27 cellular contexts compared by ENCODE assay signal in genomic region chr4:129498626-129499025, GRCh38.
"Had no signal": no experiment of that assay in that cellular context is flagged by ENCODE, and none has a peak within 500 bp of the region (broad histone marks: within the 10 kb centered on the region; RNA-seq: fewer than 3 reads in every experiment).

No MANE protein-coding gene starts in this region.

- FAIRE-seq: RCC 7860 had no signal

- H3K36me3 ChIP-seq: SJCRH30 had no signal

- H3K4me2 ChIP-seq: PC-9 had no signal

- H3K27ac ChIP-seq: PC-9, RWPE1, SJCRH30, SK-N-MC had no signal

- H3K4me3 ChIP-seq: PC-9, SJCRH30, SK-N-MC had no signal

- H3K27me3 ChIP-seq: SJCRH30 had no signal

- H3K4me1 ChIP-seq: SJCRH30 had no signal

- H2AFZ ChIP-seq: PC-9 had no signal

- H3K9me3 ChIP-seq: SJCRH30 had no signal

- DNase-seq: Karpas-422, KG1, MM.1S, MV-4-11, NCI-H1092, NCI-H1105, NCI-H1417 treated with DMSO at 0.1 percent for 48 hours, NCI-H1436 treated with DMSO at 0.1 percent for 48 hours, NCI-H1694 treated with DMSO at 0.1 percent for 48 hours, NCI-H187 treated with DMSO at 0.1 percent for 48 hours, NCI-H2029, NCI-H2081, NCI-H226, NCI-H446 treated with DMSO at 0.1 percent for 48 hours, NCI-H510A, NCI-H524, NCI-H526, NCI-H69, NCI-H748 treated with DMSO at 0.1 percent for 48 hours, NCI-H82, PC-9, SHP77, SIG-M5, SJCRH30 had no signal
